Comparison of ENCODE assay signal across 1 cellular context in the genomic region with DNA sequence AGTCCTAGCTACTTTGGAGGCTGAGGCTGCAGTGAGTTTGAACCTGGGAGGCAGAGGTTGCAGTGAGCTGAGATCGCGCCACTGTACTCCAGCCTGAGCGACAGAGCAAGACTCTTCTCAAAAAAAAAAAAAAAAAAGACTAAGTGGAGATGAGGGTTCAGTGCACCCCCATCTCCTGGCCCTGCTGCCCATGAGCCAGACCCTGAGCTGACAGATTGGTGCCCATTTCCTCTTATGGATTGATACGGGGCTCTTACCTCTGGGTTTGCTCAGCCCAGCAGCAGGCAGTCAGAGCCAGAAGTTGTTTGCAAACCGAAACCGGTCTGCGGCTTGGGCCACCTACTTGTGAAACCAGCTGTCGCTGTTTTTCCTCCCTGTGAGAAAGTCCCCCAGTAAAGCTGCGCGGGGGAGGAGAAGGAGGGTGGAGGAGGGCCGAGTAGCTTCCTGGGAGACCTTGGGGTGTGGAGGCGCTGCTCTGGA.
TF ChIP-seq lines count a peak whose summit lies in the region.

No MANE protein-coding gene starts in this region.

TF ChIP-seq in A549, 52 proteins besides CTCF, POLR2A, EP300 and RAD21 (continued from another document):
- TF ChIP-seq MAFK (IDR thresholded peaks at IDR 0.05; ENCODE audit: partially characterized antibody) = no peak
- TF ChIP-seq ZC3H11A (IDR thresholded peaks at IDR 0.05) = no peak
